Comparison of ENCODE assay signal across 2 cellular contexts in the genomic region with DNA sequence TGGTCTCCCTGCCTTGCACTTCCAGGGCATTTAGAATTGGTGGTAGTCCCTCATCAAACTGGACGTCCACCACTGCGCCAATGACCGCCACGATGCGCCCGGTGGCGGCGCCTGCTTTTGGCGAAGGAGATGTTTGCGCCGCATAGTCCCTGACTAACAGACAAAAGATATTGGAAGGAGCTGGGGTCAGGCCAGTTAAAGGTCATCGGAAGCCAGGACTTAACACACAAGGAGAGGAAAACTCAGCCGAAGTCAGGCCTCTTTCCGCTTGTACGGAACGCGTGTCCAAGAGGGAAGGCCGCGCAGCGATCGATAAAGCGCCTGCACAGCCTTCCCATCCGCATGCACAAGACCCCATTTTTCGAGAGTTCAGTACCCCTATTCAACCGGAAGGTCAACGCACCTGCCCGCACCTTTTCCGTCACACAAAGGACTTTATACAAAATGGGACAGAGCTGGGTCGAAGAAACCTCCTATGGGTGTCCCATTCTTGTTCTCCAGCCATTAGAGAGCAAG.
TF ChIP-seq lines count a peak whose summit lies in the region.

No MANE protein-coding gene starts in this region.

TF ChIP-seq in HCT116, 20 proteins besides CTCF, POLR2A, EP300 and RAD21 (continued from another document):
- TF ChIP-seq TCF7L2 (IDR thresholded peaks at IDR 0.05; ENCODE audit: borderline replicate concordance, extremely low read depth, insufficient read depth, insufficient read length) (no peak), SRF (IDR thresholded peaks at IDR 0.05; ENCODE audit: low read depth) (no peak), YY1 (IDR thresholded peaks at IDR 0.05; ENCODE audit: extremely low read depth, insufficient replicate concordance, low read depth, low read length) (no peak), ZFX (IDR thresholded peaks at IDR 0.05) (no peak), SIN3A (IDR thresholded peaks at IDR 0.05; ENCODE audit: low read depth) (no peak), POLR2AphosphoS5 (IDR thresholded peaks at IDR 0.05; ENCODE audit: low read depth, low read length) (no peak), JUND (IDR thresholded peaks at IDR 0.05) (no peak), SP1 (IDR thresholded peaks at IDR 0.05; ENCODE audit: low read depth) (no peak), EGR1 (IDR thresholded peaks at IDR 0.05; ENCODE audit: low read depth) (no peak), FOSL1 (IDR thresholded peaks at IDR 0.05; ENCODE audit: low read depth) (no peak)

TF ChIP-seq in HEK293T, 16 proteins besides CTCF, POLR2A, EP300 and RAD21 (continued from another document):
- TF ChIP-seq, protein P1, sequence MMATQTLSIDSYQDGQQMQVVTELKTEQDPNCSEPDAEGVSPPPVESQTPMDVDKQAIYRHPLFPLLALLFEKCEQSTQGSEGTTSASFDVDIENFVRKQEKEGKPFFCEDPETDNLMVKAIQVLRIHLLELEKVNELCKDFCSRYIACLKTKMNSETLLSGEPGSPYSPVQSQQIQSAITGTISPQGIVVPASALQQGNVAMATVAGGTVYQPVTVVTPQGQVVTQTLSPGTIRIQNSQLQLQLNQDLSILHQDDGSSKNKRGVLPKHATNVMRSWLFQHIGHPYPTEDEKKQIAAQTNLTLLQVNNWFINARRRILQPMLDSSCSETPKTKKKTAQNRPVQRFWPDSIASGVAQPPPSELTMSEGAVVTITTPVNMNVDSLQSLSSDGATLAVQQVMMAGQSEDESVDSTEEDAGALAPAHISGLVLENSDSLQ (IDR thresholded peaks at IDR 0.05) = no peak
- TF ChIP-seq ELF4 (IDR thresholded peaks at IDR 0.05) (no peak), ARNT (IDR thresholded peaks at IDR 0.05) (no peak), CTBP1 (IDR thresholded peaks at IDR 0.05; ENCODE audit: borderline replicate concordance) (no peak), BHLHE40 (IDR thresholded peaks at IDR 0.05; ENCODE audit: borderline replicate concordance) (no peak), FOXK2 (IDR thresholded peaks at IDR 0.05) (no peak), LEF1 (IDR thresholded peaks at IDR 0.05; ENCODE audit: borderline replicate concordance) (no peak), FOXA1 (IDR thresholded peaks at IDR 0.05) (no peak), TARDBP (IDR thresholded peaks at IDR 0.05) (no peak), SUZ12 (IDR thresholded peaks at IDR 0.05) (no peak), HDGF (IDR thresholded peaks at IDR 0.05; ENCODE audit: borderline replicate concordance) (no peak), FOXM1 (IDR thresholded peaks at IDR 0.05; ENCODE audit: borderline replicate concordance) (no peak)
